Comparison of ENCODE assay signal across 13 cellular contexts in genomic region chr19:14410054-14410774, GRCh38. TPM values are rescaled to one million over a fixed set of nuclear protein-coding genes. Genes with fewer than 3 reads are reported as not detected.
DNase-seq lines count a peak whose midpoint lies in the region; ATAC-seq, FAIRE-seq and TF ChIP-seq lines count a peak whose summit lies in the region.
"Had no signal": no experiment of that assay in that cellular context is flagged by ENCODE, and none has a peak within 500 bp of the region (broad histone marks: within the 10 kb centered on the region; RNA-seq: fewer than 3 reads in every experiment).

No MANE protein-coding gene starts in this region.

- CTCF ChIA-PET in HepG2 (lab: Yijun Ruan, JAX; ENCODE audit: low intra/inter-chr PET ratio, low total read pairs), result no interaction called here
- CTCF ChIA-PET in activated CD8-positive, alpha-beta T cell treated with anti-CD3 and anti-CD28 coated beads for 36 hours (lab: Charles Lee), result interaction anchor here (1.2 to 1.9 kb wide), 4 partner anchors 46 to 273 kb away, joined by 3 to 7 read pairs (median 4); partner anchors contain the start of gene ASF1B

- H3K79me2 ChIP-seq in HepG2 (ENCODE audit: insufficient read depth, low read length), result peaks cover 21% of the 10 kb centered on the region

- in situ Hi-C loops in HepG2 (cut with HindIII; ENCODE audit: extremely low pct_ligation_motif_present, low pct_unique_long_range_greater_than_20kb), result loop anchor here (25.0 kb wide), 1 partner anchor 523 kb away; the partner anchor contains the start of gene NANOS3

- no peak for FAIRE-seq in HepG2 (lab: Jason Lieb, UNC)
- FAIRE-seq: astrocyte, HTR-8/SVneo had no signal

- TF ChIP-seq RAD21 in HepG2 (CRISPR knock-in tag; IDR thresholded peaks at IDR 0.05), result no peak

- H3K36me3 Mint-ChIP-seq in activated CD8-positive, alpha-beta T cell treated with anti-CD3 and anti-CD28 coated beads for 36 hours (ENCODE audit: low read depth), result peaks cover 78% of the 10 kb centered on the region

- no peaks in the 10 kb centered on the region for H3K9me3 Mint-ChIP-seq in activated CD8-positive, alpha-beta T cell treated with anti-CD3 and anti-CD28 coated beads for 36 hours

- no peaks in the 10 kb centered on the region for H3K27me3 ChIP-seq in HepG2 (ENCODE audit: control insufficient read depth in 1 of 2, insufficient read depth in 2 of 2, low read length in 2 of 2)
- no peaks in the 10 kb centered on the region for H3K27me3 ChIP-seq in right lobe of liver
- no peaks in the 10 kb centered on the region for H3K27me3 ChIP-seq in upper lobe of left lung

- H2AFZ ChIP-seq in HepG2 (ENCODE audit: low read length), result no peak overlapping the region
- H2AFZ ChIP-seq: PC-9 had no signal

- H3K4me1 Mint-ChIP-seq in activated CD8-positive, alpha-beta T cell treated with anti-CD3 and anti-CD28 coated beads for 36 hours (ENCODE audit: low read depth), result peaks cover 40% of the 10 kb centered on the region

- POLR2A ChIA-PET in HepG2 (lab: Yijun Ruan, JAX), result no interaction called here
- POLR2A ChIA-PET in activated CD8-positive, alpha-beta T cell treated with anti-CD3 and anti-CD28 coated beads for 36 hours (lab: Charles Lee), result interaction anchor here (0.9 to 9.4 kb wide), 13 partner anchors 9 to 262 kb away, joined by 3 to 168 read pairs (median 4); partner anchors contain the start of genes ADGRE5 and DDX39A

- 0 out of 2 replicates have a peak, but pooled peaks cover 9% of the 10 kb centered on the region for H4K20me1 ChIP-seq in HepG2 (ENCODE audit: insufficient read depth, low read length)

- no TSS peak for BruUV-seq in HepG2 (replicated peaks; lab: Mats Ljungman, UMichigan)

- no peak for TF ChIP-seq POLR2A in HepG2 (IDR thresholded peaks at IDR 0.05; ENCODE audit: insufficient read depth in 1 of 2, low read depth in 2 of 2, low read length in 2 of 2)
- no peak for TF ChIP-seq POLR2A in right lobe of liver (IDR thresholded peaks at IDR 0.05)
- TF ChIP-seq POLR2A in upper lobe of left lung (IDR thresholded peaks at IDR 0.05), result no peak

- H3K4me1 ChIP-seq in HepG2 (ENCODE audit: insufficient read depth, low read length), result 0 out of 2 replicates have a peak, but pooled peaks cover 11% of the 10 kb centered on the region
- H3K4me1 ChIP-seq in right lobe of liver, result peaks cover 0 to 3% (median 0%) of the 10 kb centered on the region in 4 donors
- peaks cover 9 to 65% (median 24%) of the 10 kb centered on the region in 4 donors for H3K4me1 ChIP-seq in upper lobe of left lung

- no peak overlapping the region for H3K4me2 ChIP-seq in HepG2 (ENCODE audit: low read depth, low read length)
- H3K4me2 ChIP-seq: PC-9 had no signal

- H3K4me3 Mint-ChIP-seq in activated CD8-positive, alpha-beta T cell treated with anti-CD3 and anti-CD28 coated beads for 36 hours, result no peak overlapping the region

- H3K9me3 ChIP-seq in HepG2 (ENCODE audit: low read length) (no peaks in the 10 kb centered on the region), right lobe of liver (no peaks in the 10 kb centered on the region), upper lobe of left lung (no peaks in the 10 kb centered on the region)

- H3K27ac ChIP-seq in HepG2 (ENCODE audit: extremely low read length, insufficient read depth, low read length), result no peak overlapping the region
- no peak overlapping the region for H3K27ac ChIP-seq in right lobe of liver
- peak overlapping the region in 3 of 4 donors; percentile 28 to 60 (median 44) for H3K27ac ChIP-seq in upper lobe of left lung
- H3K27ac ChIP-seq: PC-9 had no signal

- no peak for ATAC-seq in HepG2
- ATAC-seq in right lobe of liver, result no peak
- peak; percentile 9 for ATAC-seq in activated CD8-positive, alpha-beta T cell treated with anti-CD3 and anti-CD28 coated beads for 36 hours
- ATAC-seq in upper lobe of left lung (ENCODE audit: low FRiP score in 2 of 2), result no peak
- ATAC-seq in GM21515 (IDR thresholded peaks at IDR 0.05; ENCODE audit: unreplicated experiment), result no peak
- ATAC-seq in GM19395 (IDR thresholded peaks at IDR 0.05; ENCODE audit: unreplicated experiment), result no peak

- H3K27ac Mint-ChIP-seq in activated CD8-positive, alpha-beta T cell treated with anti-CD3 and anti-CD28 coated beads for 36 hours, result peak overlapping the region; percentile 72

- H3K27me3 Mint-ChIP-seq in activated CD8-positive, alpha-beta T cell treated with anti-CD3 and anti-CD28 coated beads for 36 hours, result no peaks in the 10 kb centered on the region

- WGBS in HepG2 (ENCODE audit: low lambda C conversion rate), result 97% methylated on average over 7 of the region's 35 CpGs
- 62% methylated on average over 4 of the region's 35 CpGs for WGBS in right lobe of liver (ENCODE audit: insufficient coverage, low coverage, low lambda C conversion rate, missing lambda C conversion rate)
- WGBS in upper lobe of left lung, 2 donors, result 75 to 87% methylated on average over 11 to 27 of the region's 35 CpGs

- H3K36me3 ChIP-seq in HepG2 (replicated peaks in 1 of 2; ENCODE audit: control insufficient read depth in 1 of 2, insufficient read depth in 2 of 2, low read length in 2 of 2) (peaks cover 40 to 61% of the 10 kb centered on the region in 2 experiments; a peak in 4 of 5 replicates), right lobe of liver (peaks cover 0 to 63% (median 39%) of the 10 kb centered on the region in 4 donors), upper lobe of left lung (peaks cover 57 to 84% (median 75%) of the 10 kb centered on the region in 4 donors)

- no peak overlapping the region for H3K9ac ChIP-seq in HepG2 (ENCODE audit: insufficient read depth, low read depth, low read length)

- TF ChIP-seq CTCF in HepG2 (CRISPR knock-in tag; IDR thresholded peaks at IDR 0.05) (no peak), right lobe of liver (IDR thresholded peaks at IDR 0.05) (no peak), upper lobe of left lung (IDR thresholded peaks at IDR 0.05) (no peak)
- TF ChIP-seq CTCF in activated CD8-positive, alpha-beta T cell treated with anti-CD3 and anti-CD28 coated beads for 36 hours (IDR thresholded peaks at IDR 0.05), result no peak

- TF ChIP-seq EP300 in HepG2 (IDR thresholded peaks at IDR 0.05; ENCODE audit: low read depth in 2 of 2, low read length in 2 of 2) (no peak), HepG2 (CRISPR knock-in tag; IDR thresholded peaks at IDR 0.05; ENCODE audit: borderline replicate concordance) (no peak), upper lobe of left lung (IDR thresholded peaks at IDR 0.05) (no peak)

- H3K4me3 ChIP-seq in HepG2 (replicated peaks in 1 of 3; ENCODE audit: insufficient read depth in 1 of 3, low read depth in 2 of 3, low read length in 3 of 3) (no peak overlapping the region), right lobe of liver (no peak overlapping the region), upper lobe of left lung (no peak overlapping the region)
- H3K4me3 ChIP-seq: PC-9 had no signal

- intact Hi-C loops in HepG2 (cut with micrococcal nuclease; ENCODE audit: unreplicated experiment), result no loop called here
- intact Hi-C loops in right lobe of liver (cut with DNase I), result no loop called here
- intact Hi-C loops in activated CD8-positive, alpha-beta T cell treated with anti-CD3 and anti-CD28 coated beads for 36 hours (cut with micrococcal nuclease), result no loop called here

- no peak for DNase-seq in HepG2 (ENCODE audit: low spot score)
- DNase-seq in right lobe of liver, result no peak
- DNase-seq in activated CD8-positive, alpha-beta T cell treated with anti-CD3 and anti-CD28 coated beads for 36 hours, result peak; percentile 61
- DNase-seq in ecto neural progenitor cell (ENCODE audit: low spot score), result peak; percentile 39
- DNase-seq in upper lobe of left lung, result peak in 1 of 2 donors; percentile 87
- no peak for DNase-seq in AG08395 (ENCODE audit: low spot score)
- DNase-seq: DMS79 treated with DMSO at 0.1 percent for 48 hours, midbrain, PC-9 had no signal

RNA-seq across cellular contexts. Expression of gene DDX39A, which starts 8.9 kb away (rescaled TPM):
- total RNA-seq in HepG2 (2016; rRNA removed; fragmentation: Illumina TruSeq; extraction: Trizol), result 90.4 and 98.1 TPM in 2 replicates
- total RNA-seq in HepG2 (2016; cell fraction: cytosol; rRNA removed; fragmentation: Illumina TruSeq; extraction: Trizol; ENCODE audit: low read depth), result 41.5 and 49.2 TPM in 2 replicates
- 93.0 and 97.0 TPM in 2 replicates for total RNA-seq in HepG2 (2016; cell fraction: insoluble cytoplasmic fraction; rRNA removed; fragmentation: Illumina TruSeq; extraction: Trizol)
- 38.7 and 40.2 TPM in 2 replicates for total RNA-seq in HepG2 (2016; cell fraction: membrane; rRNA removed; fragmentation: Illumina TruSeq; extraction: Trizol)
- 72.8 and 77.3 TPM in 2 replicates for total RNA-seq in HepG2 (2016; cell fraction: nucleus; rRNA removed; fragmentation: Illumina TruSeq; extraction: Trizol)
- 34.6 and 37.1 TPM in 2 replicates for polyA plus RNA-seq in HepG2 (2011; rRNA removed)
- polyA plus RNA-seq in HepG2 (2011; cell fraction: cytosol; rRNA removed), result 16.5 and 25.4 TPM in 2 replicates
- 252 and 355 TPM in 2 replicates for polyA plus RNA-seq in HepG2 (2011; cell fraction: nucleus; rRNA removed)
- 27.4 and 34.2 TPM in 2 replicates for polyA plus RNA-seq in HepG2 (2012)
- 31.0 and 31.5 TPM in 2 replicates for polyA plus RNA-seq in HepG2 (2016; cell fraction: cytosol; fragmentation: Illumina TruSeq; extraction: Trizol; ENCODE audit: low read depth)
- polyA plus RNA-seq in HepG2 (2016; cell fraction: insoluble cytoplasmic fraction; fragmentation: Illumina TruSeq; extraction: Trizol; ENCODE audit: low read depth), result 92.8 and 92.9 TPM in 2 replicates
- polyA plus RNA-seq in HepG2 (2016; cell fraction: membrane; fragmentation: Illumina TruSeq; extraction: Trizol; ENCODE audit: low read depth), result 27.7 and 29.4 TPM in 2 replicates
- polyA plus RNA-seq in HepG2 (2016; cell fraction: nucleus; fragmentation: Illumina TruSeq; extraction: Trizol; ENCODE audit: insufficient read depth, low read depth), result 163 and 168 TPM in 2 replicates
- polyA minus RNA-seq in HepG2 (2011; rRNA and poly(A)+ RNA removed; ENCODE audit: low replicate concordance), result 45.0 and 198 TPM in 2 replicates
- 8.9 and 15.4 TPM in 2 replicates for polyA minus RNA-seq in HepG2 (2011; cell fraction: cytosol; rRNA and poly(A)+ RNA removed)
- polyA minus RNA-seq in HepG2 (2011; cell fraction: nucleus; rRNA and poly(A)+ RNA removed), result 33.9 and 40.9 TPM in 2 replicates
- 10 to 100 TPM; 12.9 to 34.5 (median 24.6) TPM for total RNA-seq in right lobe of liver
- total RNA-seq in activated CD8-positive, alpha-beta T cell treated with anti-CD3 and anti-CD28 coated beads for 36 hours, result 100 to 1,000 TPM; 217 to 226 TPM
- 100 to 1,000 TPM in 2 of 6 donors, 10 to 100 TPM in 4; 47.6 to 189 (median 86.0) TPM for total RNA-seq in upper lobe of left lung

RNA-seq across cellular contexts. Expression of gene PKN1, which starts 22.9 kb away (rescaled TPM):
- total RNA-seq in HepG2 (2016; rRNA removed; fragmentation: Illumina TruSeq; extraction: Trizol) (46.5 and 54.5 TPM in 2 replicates), right lobe of liver (10 to 100 TPM; 19.5 to 49.4 (median 34.1) TPM), upper lobe of left lung (100 to 1,000 TPM in 5 of 6 donors, 10 to 100 TPM in 1; 95.2 to 278 (median 200) TPM)
- total RNA-seq in HepG2 (2016; cell fraction: cytosol; rRNA removed; fragmentation: Illumina TruSeq; extraction: Trizol; ENCODE audit: low read depth), result 74.4 and 78.2 TPM in 2 replicates
- 36.1 and 53.0 TPM in 2 replicates for total RNA-seq in HepG2 (2016; cell fraction: insoluble cytoplasmic fraction; rRNA removed; fragmentation: Illumina TruSeq; extraction: Trizol)
- total RNA-seq in HepG2 (2016; cell fraction: membrane; rRNA removed; fragmentation: Illumina TruSeq; extraction: Trizol), result 120 and 131 TPM in 2 replicates
- total RNA-seq in HepG2 (2016; cell fraction: nucleus; rRNA removed; fragmentation: Illumina TruSeq; extraction: Trizol), result 29.1 and 29.6 TPM in 2 replicates
- polyA plus RNA-seq in HepG2 (2011; rRNA removed), result 45.7 and 48.2 TPM in 2 replicates
- 48.8 and 73.1 TPM in 2 replicates for polyA plus RNA-seq in HepG2 (2011; cell fraction: cytosol; rRNA removed)
- 78.9 and 92.6 TPM in 2 replicates for polyA plus RNA-seq in HepG2 (2011; cell fraction: nucleus; rRNA removed)
- 40.5 and 49.8 TPM in 2 replicates for polyA plus RNA-seq in HepG2 (2012)
- polyA plus RNA-seq in HepG2 (2016; cell fraction: cytosol; fragmentation: Illumina TruSeq; extraction: Trizol; ENCODE audit: low read depth), result 89.7 and 95.6 TPM in 2 replicates
- 45.9 and 57.2 TPM in 2 replicates for polyA plus RNA-seq in HepG2 (2016; cell fraction: insoluble cytoplasmic fraction; fragmentation: Illumina TruSeq; extraction: Trizol; ENCODE audit: low read depth)
- 121 and 146 TPM in 2 replicates for polyA plus RNA-seq in HepG2 (2016; cell fraction: membrane; fragmentation: Illumina TruSeq; extraction: Trizol; ENCODE audit: low read depth)
- 61.0 and 63.7 TPM in 2 replicates for polyA plus RNA-seq in HepG2 (2016; cell fraction: nucleus; fragmentation: Illumina TruSeq; extraction: Trizol; ENCODE audit: insufficient read depth, low read depth)
- 114 and 142 TPM in 2 replicates for polyA minus RNA-seq in HepG2 (2011; rRNA and poly(A)+ RNA removed; ENCODE audit: low replicate concordance)
- polyA minus RNA-seq in HepG2 (2011; cell fraction: cytosol; rRNA and poly(A)+ RNA removed), result 48.8 and 53.1 TPM in 2 replicates
- polyA minus RNA-seq in HepG2 (2011; cell fraction: nucleus; rRNA and poly(A)+ RNA removed), result 13.8 and 17.4 TPM in 2 replicates
- total RNA-seq in activated CD8-positive, alpha-beta T cell treated with anti-CD3 and anti-CD28 coated beads for 36 hours, result 100 to 1,000 TPM; 172 to 192 TPM

RNA-seq across cellular contexts. Expression of gene ADGRE5, which starts 29.0 kb away (rescaled TPM):
- total RNA-seq in HepG2 (2016; rRNA removed; fragmentation: Illumina TruSeq; extraction: Trizol) (1.3 and 2.0 TPM in 2 replicates), right lobe of liver (10 to 100 TPM in 5 of 6 experiments, 1 to 10 TPM in 1; 7.9 to 21.5 (median 15.3) TPM), upper lobe of left lung (100 to 1,000 TPM; 123 to 259 (median 227) TPM)
- total RNA-seq in HepG2 (2016; cell fraction: cytosol; rRNA removed; fragmentation: Illumina TruSeq; extraction: Trizol; ENCODE audit: low read depth), result 0.40 and 0.44 TPM in 2 replicates
- total RNA-seq in HepG2 (2016; cell fraction: insoluble cytoplasmic fraction; rRNA removed; fragmentation: Illumina TruSeq; extraction: Trizol), result 0.91 and 2.6 TPM in 2 replicates
- total RNA-seq in HepG2 (2016; cell fraction: membrane; rRNA removed; fragmentation: Illumina TruSeq; extraction: Trizol), result 0.79 and 1.5 TPM in 2 replicates
- total RNA-seq in HepG2 (2016; cell fraction: nucleus; rRNA removed; fragmentation: Illumina TruSeq; extraction: Trizol), result 3.3 and 3.7 TPM in 2 replicates
- polyA plus RNA-seq in HepG2 (2011; rRNA removed), result 1.8 and 2.5 TPM in 2 replicates
- 1.4 and 1.8 TPM in 2 replicates for polyA plus RNA-seq in HepG2 (2011; cell fraction: cytosol; rRNA removed)
- polyA plus RNA-seq in HepG2 (2011; cell fraction: nucleus; rRNA removed), result 3.9 and 4.1 TPM in 2 replicates
- polyA plus RNA-seq in HepG2 (2012), result 1.7 and 2.4 TPM in 2 replicates
- polyA plus RNA-seq in HepG2 (2016; cell fraction: cytosol; fragmentation: Illumina TruSeq; extraction: Trizol; ENCODE audit: low read depth), result 0.36 and 0.60 TPM in 2 replicates
- 0.71 and 0.82 TPM in 2 replicates for polyA plus RNA-seq in HepG2 (2016; cell fraction: insoluble cytoplasmic fraction; fragmentation: Illumina TruSeq; extraction: Trizol; ENCODE audit: low read depth)
- 0.50 and 0.76 TPM in 2 replicates for polyA plus RNA-seq in HepG2 (2016; cell fraction: membrane; fragmentation: Illumina TruSeq; extraction: Trizol; ENCODE audit: low read depth)
- 3.5 and 7.3 TPM in 2 replicates for polyA plus RNA-seq in HepG2 (2016; cell fraction: nucleus; fragmentation: Illumina TruSeq; extraction: Trizol; ENCODE audit: insufficient read depth, low read depth)
- 4.6 and 72.7 TPM in 2 replicates for polyA minus RNA-seq in HepG2 (2011; rRNA and poly(A)+ RNA removed; ENCODE audit: low replicate concordance)
- polyA minus RNA-seq in HepG2 (2011; cell fraction: cytosol; rRNA and poly(A)+ RNA removed), result 1.7 and 2.8 TPM in 2 replicates
- polyA minus RNA-seq in HepG2 (2011; cell fraction: nucleus; rRNA and poly(A)+ RNA removed), result 1.6 and 1.8 TPM in 2 replicates
- 100 to 1,000 TPM; 185 to 186 TPM for total RNA-seq in activated CD8-positive, alpha-beta T cell treated with anti-CD3 and anti-CD28 coated beads for 36 hours

Comparison
In these comparisons a context has a peak if more than half of its experiments do, and no peak if none do; other contexts are left out.
1. DNase-seq: peak in activated CD8-positive, alpha-beta T cell treated with anti-CD3 and anti-CD28 coated beads for 36 hours (single experiment) and ecto neural progenitor cell (single experiment); none in HepG2 (single experiment), right lobe of liver (0 of 3) and AG08395 (single experiment).
2. H3K27ac ChIP-seq: peak in upper lobe of left lung (3 of 4); none in HepG2 (single experiment) and right lobe of liver (0 of 3).
3. RNA of gene ADGRE5, which starts 29.0 kb away (total RNA-seq): 123 to 259 TPM in upper lobe of left lung and 185 to 186 TPM in activated CD8-positive, alpha-beta T cell treated with anti-CD3 and anti-CD28 coated beads for 36 hours; 7.9 to 21.5 TPM in right lobe of liver and 0.40 to 3.7 TPM in HepG2; every median in the first group is over 4 times any median in the second.